Comparison of ENCODE assay signal across 10 cellular contexts in genomic region chr5:124648902-124649467, GRCh38.
DNase-seq lines count a peak whose midpoint lies in the region; ATAC-seq and TF ChIP-seq lines count a peak whose summit lies in the region.
"Had no signal": no experiment of that assay in that cellular context is flagged by ENCODE, and none has a peak within 500 bp of the region (broad histone marks: within the 10 kb centered on the region; RNA-seq: fewer than 3 reads in every experiment).

No MANE protein-coding gene starts in this region.

- no peaks in the 10 kb centered on the region for H3K27me3 ChIP-seq in RWPE2 (ENCODE audit: insufficient read depth, poor library complexity, severe bottlenecking)
- no peaks in the 10 kb centered on the region for H3K27me3 ChIP-seq in skeletal muscle satellite cell (ENCODE audit: control insufficient read depth, insufficient read depth, low read length)

- H3K27ac Mint-ChIP-seq in glutamatergic neuron (ENCODE audit: unreplicated experiment) = peak overlapping the region; percentile 72
- H3K27ac Mint-ChIP-seq in activated naive CD4-positive, alpha-beta T cell treated with anti-CD3 and anti-CD28 coated beads for 36 hours = no peak overlapping the region

- peaks cover 5% of the 10 kb centered on the region for H3K27me3 Mint-ChIP-seq in glutamatergic neuron (ENCODE audit: unreplicated experiment)
- H3K27me3 Mint-ChIP-seq in activated naive CD4-positive, alpha-beta T cell treated with anti-CD3 and anti-CD28 coated beads for 36 hours (ENCODE audit: low read depth) = peaks cover 42% of the 10 kb centered on the region

- peak overlapping the region; percentile 58 for H3K27ac ChIP-seq in RWPE2 (ENCODE audit: poor library complexity, severe bottlenecking)
- H3K27ac ChIP-seq: 22Rv1, WERI-Rb-1 had no signal

- H3K4me1 ChIP-seq in RWPE2 (ENCODE audit: insufficient read depth, poor library complexity, severe bottlenecking) = peaks cover 34% of the 10 kb centered on the region
- H3K4me1 ChIP-seq in skeletal muscle satellite cell (ENCODE audit: control insufficient read depth, insufficient read depth, low read length) = peaks cover 40% of the 10 kb centered on the region

- H3K9ac ChIP-seq in skeletal muscle satellite cell (ENCODE audit: low read depth, low read length) = no peak overlapping the region

- no peak for ATAC-seq in RWPE2 (ENCODE audit: low read depth)

- CTCF ChIA-PET in activated naive CD4-positive, alpha-beta T cell treated with anti-CD3 and anti-CD28 coated beads for 36 hours (lab: Charles Lee) = no interaction called here

- peaks cover 15% of the 10 kb centered on the region for H3K9me3 Mint-ChIP-seq in glutamatergic neuron (ENCODE audit: unreplicated experiment)
- H3K9me3 Mint-ChIP-seq in activated naive CD4-positive, alpha-beta T cell treated with anti-CD3 and anti-CD28 coated beads for 36 hours = no peaks in the 10 kb centered on the region

- intact Hi-C loops in activated naive CD4-positive, alpha-beta T cell treated with anti-CD3 and anti-CD28 coated beads for 36 hours (cut with micrococcal nuclease) = loop anchor here (1.0 to 5.0 kb wide), 2 partner anchors 65 to 288 kb away; no protein-coding TSS in a partner anchor

- no peaks in the 10 kb centered on the region for H3K9me3 ChIP-seq in RWPE2 (ENCODE audit: severe bottlenecking)
- H3K9me3 ChIP-seq in skeletal muscle satellite cell (replicated peaks; ENCODE audit: low read length) = no peaks in the 10 kb centered on the region

- H3K4me1 Mint-ChIP-seq in glutamatergic neuron (ENCODE audit: low read depth, unreplicated experiment) = peaks cover 56% of the 10 kb centered on the region
- H3K4me1 Mint-ChIP-seq in activated naive CD4-positive, alpha-beta T cell treated with anti-CD3 and anti-CD28 coated beads for 36 hours (ENCODE audit: low read depth) = peaks cover 29% of the 10 kb centered on the region

- DNase-seq in DMS153 (lab: John Stamatoyannopoulos, UW) = peak; percentile 75
- no peak for DNase-seq in DMS153 treated with DMSO at 0.1 percent for 48 hours (lab: John Stamatoyannopoulos, UW; ENCODE audit: unreplicated experiment)
- DNase-seq in RWPE2 (ENCODE audit: low spot score) = no peak
- no peak for DNase-seq in glutamatergic neuron
- DNase-seq in pons (ENCODE audit: low spot score) = no peak
- DNase-seq in ecto neural progenitor cell (ENCODE audit: low spot score) = no peak
- no peak for DNase-seq in activated naive CD4-positive, alpha-beta T cell treated with anti-CD3 and anti-CD28 coated beads for 36 hours
- DNase-seq: WERI-Rb-1 had no signal

- peak overlapping the region; percentile 52 for H3K4me3 Mint-ChIP-seq in glutamatergic neuron (ENCODE audit: unreplicated experiment)
- no peak overlapping the region for H3K4me3 Mint-ChIP-seq in activated naive CD4-positive, alpha-beta T cell treated with anti-CD3 and anti-CD28 coated beads for 36 hours

- H3K36me3 ChIP-seq in RWPE2 (ENCODE audit: low read depth) = no peaks in the 10 kb centered on the region
- H3K36me3 ChIP-seq in skeletal muscle satellite cell (ENCODE audit: insufficient read depth, low read length) = peaks cover 17% of the 10 kb centered on the region

- peaks cover 5% of the 10 kb centered on the region for H3K36me3 Mint-ChIP-seq in glutamatergic neuron (ENCODE audit: unreplicated experiment)
- no peaks in the 10 kb centered on the region for H3K36me3 Mint-ChIP-seq in activated naive CD4-positive, alpha-beta T cell treated with anti-CD3 and anti-CD28 coated beads for 36 hours (ENCODE audit: low read depth)

- TF ChIP-seq CTCF in RWPE2 (IDR thresholded peaks at IDR 0.05; ENCODE audit: poor library complexity, severe bottlenecking) = no peak
- TF ChIP-seq CTCF in glutamatergic neuron (IDR thresholded peaks at IDR 0.05; ENCODE audit: partially characterized antibody, unreplicated experiment) = no peak

- no peak overlapping the region for H3K4me3 ChIP-seq in RWPE2 (ENCODE audit: severe bottlenecking)
- H3K4me3 ChIP-seq in skeletal muscle satellite cell (ENCODE audit: low read length) = no peak overlapping the region

- peak overlapping the region; percentile 69 for H3K4me2 ChIP-seq in skeletal muscle satellite cell (ENCODE audit: low read length)
